ENCODE assay signal across 8 cellular contexts in the genomic region with DNA sequence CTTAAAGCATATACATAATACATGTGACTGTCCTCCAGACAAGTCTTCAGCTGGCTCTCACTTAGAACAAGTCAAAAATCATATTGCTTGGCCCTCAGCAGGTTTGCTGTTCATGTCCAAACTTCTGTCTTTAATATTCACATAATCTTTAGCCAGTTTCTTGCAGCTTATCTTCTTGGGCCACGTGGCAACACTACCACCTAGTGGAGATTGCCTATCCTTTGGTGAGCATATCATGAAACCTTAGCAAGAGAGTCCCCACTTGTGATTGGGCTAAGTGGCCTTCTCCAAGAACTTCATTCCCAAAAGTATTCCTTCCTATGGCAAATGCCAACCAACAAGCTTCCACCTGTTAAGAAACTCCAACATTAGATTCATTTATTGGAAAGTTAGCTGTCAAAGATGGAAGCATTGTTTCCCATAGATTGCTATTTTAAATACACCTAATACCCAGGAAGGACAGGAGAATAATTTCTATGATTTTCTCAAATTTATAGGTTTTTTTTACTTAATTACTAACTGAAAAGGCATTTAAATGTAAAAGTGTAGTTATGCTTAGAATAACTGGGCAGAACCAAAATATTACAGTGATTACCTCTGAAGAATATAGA.
DNase-seq lines count a peak whose midpoint lies in the region; ATAC-seq and TF ChIP-seq lines count a peak whose summit lies in the region.

No MANE protein-coding gene starts in this region.

- H3K27ac Mint-ChIP-seq in nephron, result peak overlapping the region; percentile 30 to 91 (median 90)

- TF ChIP-seq CTCF in epithelial cell of esophagus (IDR thresholded peaks at IDR 0.05; ENCODE audit: insufficient read depth, low read depth, low read length, missing control alignments) (peak; percentile 99), nephron (IDR thresholded peaks at IDR 0.05; ENCODE audit: unreplicated experiment in 3 of 3) (peak; percentile 60 to 64 (median 64))

- H3K4me3 Mint-ChIP-seq in nephron, result peak overlapping the region in 1 of 3 experiments; percentile 10

- H3K9me3 Mint-ChIP-seq in nephron, result peaks cover 2% of the 10 kb centered on the region

- peaks cover 48% of the 10 kb centered on the region for H3K4me1 Mint-ChIP-seq in nephron

- H3K36me3 Mint-ChIP-seq in nephron (ENCODE audit: low read depth), result no peaks in the 10 kb centered on the region

- ATAC-seq in GM21423 (IDR thresholded peaks at IDR 0.05; ENCODE audit: unreplicated experiment), result peak; percentile 84

- DNase-seq in SIG-M5 treated with dmso at 0.1 percent for 504 hours (lab: John Stamatoyannopoulos, UW; ENCODE audit: unreplicated experiment) (peak; percentile 73), SIG-M5 (lab: John Stamatoyannopoulos, UW) (no peak), HS-27A (ENCODE audit: low read depth) (peak; percentile 39), SHP77 treated with DMSO at 0.1 percent for 48 hours (lab: John Stamatoyannopoulos, UW) (peak; percentile 15), epithelial cell of esophagus (ENCODE audit: low read depth) (peak; percentile 85), GF-D8 (lab: John Stamatoyannopoulos, UW) (no peak)

- H3K27me3 Mint-ChIP-seq in nephron (ENCODE audit: low read depth), result no peaks in the 10 kb centered on the region

- H3K4me3 ChIP-seq in epithelial cell of esophagus (ENCODE audit: low read length), result no peak overlapping the region

Comparison
In these comparisons a context has a peak if more than half of its experiments do, and no peak if none do; other contexts are left out.
1. DNase-seq: peak in SIG-M5 treated with dmso at 0.1 percent for 504 hours (single experiment), HS-27A (single experiment), SHP77 treated with DMSO at 0.1 percent for 48 hours (single experiment) and epithelial cell of esophagus (single experiment); none in SIG-M5 (single experiment) and GF-D8 (single experiment).